ENCODE assay signal across 8 cellular contexts in the genomic region with DNA sequence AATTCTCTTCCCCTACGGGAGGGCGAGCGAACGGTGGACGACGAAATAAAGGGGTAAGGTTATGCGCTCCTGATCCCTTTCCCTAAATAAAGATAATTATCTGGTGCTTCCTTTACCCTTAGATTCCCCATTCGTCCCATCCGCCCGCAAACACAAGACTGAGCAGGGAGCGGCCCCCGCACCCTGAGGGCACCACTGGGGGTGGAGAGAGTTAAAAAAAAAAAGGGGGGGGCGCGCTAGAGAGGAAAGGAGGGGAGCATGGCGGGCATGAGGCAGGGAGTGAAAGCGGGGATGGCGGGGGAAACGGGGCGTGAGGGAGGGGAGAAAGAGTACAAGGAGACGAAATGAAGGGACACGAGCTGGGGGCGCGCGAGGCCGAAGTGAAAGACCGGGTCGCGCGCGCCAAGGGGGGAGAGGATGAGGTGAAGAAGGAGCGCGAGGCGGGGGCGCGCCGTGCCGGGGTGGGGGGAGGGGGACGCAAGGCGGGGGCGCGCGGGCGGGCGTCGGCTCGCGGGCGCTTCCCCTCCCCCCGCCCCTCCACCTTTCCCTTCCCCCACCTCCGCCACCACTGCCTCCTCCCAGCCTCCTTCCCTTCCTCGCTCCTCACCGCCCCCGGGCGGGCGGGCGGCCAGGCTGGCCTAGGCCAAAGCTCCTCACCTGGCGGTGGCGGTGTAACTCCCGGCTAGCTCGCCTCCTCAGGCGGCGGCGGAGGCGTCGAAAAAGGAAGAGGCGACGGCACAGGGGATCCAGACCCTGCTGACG.
DNase-seq lines count a peak whose midpoint lies in the region; ATAC-seq and TF ChIP-seq lines count a peak whose summit lies in the region.

No MANE protein-coding gene starts in this region.

- ATAC-seq in GM19397 (IDR thresholded peaks at IDR 0.05; ENCODE audit: unreplicated experiment), result peak; percentile 26
- peak; percentile 34 for ATAC-seq in HG03460 (IDR thresholded peaks at IDR 0.05; ENCODE audit: unreplicated experiment)
- peak; percentile 39 for ATAC-seq in RWPE2 (ENCODE audit: low read depth)

- DNase-seq in RWPE2 (ENCODE audit: low spot score) (no peak), astrocyte of the cerebellum (ENCODE audit: low read depth) (no peak), islet precursor cell (peak; percentile 91)
- peak; percentile 57 to 58 for DNase-seq in stimulated activated CD4-positive, alpha-beta T cell treated with anti-CD3 and anti-CD28 coated beads, Interleukin-1b, Interleukin-23, amount 100 ng/mL, for 4 hours (ENCODE audit: low read depth in 2 of 2)
- DNase-seq in activated effector memory CD4-positive, alpha-beta T cell treated with anti-CD3 and anti-CD28 coated beads, Interleukin-2, amount 50 U/mL, for 16 hours, result no peak

- H3K9me3 ChIP-seq in ES-I3 (ENCODE audit: control insufficient read depth, insufficient read depth, low read length) (no peaks in the 10 kb centered on the region), RWPE2 (ENCODE audit: severe bottlenecking) (no peaks in the 10 kb centered on the region)

- H3K36me3 ChIP-seq in ES-I3 (ENCODE audit: insufficient read depth, low read length), result no peaks in the 10 kb centered on the region
- peaks cover 22% of the 10 kb centered on the region for H3K36me3 ChIP-seq in RWPE2 (ENCODE audit: low read depth)

- H3K4me1 ChIP-seq in ES-I3 (ENCODE audit: insufficient read depth, low read length) (peaks cover 13% of the 10 kb centered on the region), RWPE2 (ENCODE audit: insufficient read depth, poor library complexity, severe bottlenecking) (peaks cover 11% of the 10 kb centered on the region)

- in situ Hi-C loops in astrocyte of the cerebellum (cut with HindIII; ENCODE audit: low sequenced_read_pairs), result loop anchor here (5.0 to 25.0 kb wide), 2 partner anchors 60 to 110 kb away; no protein-coding TSS in a partner anchor

- peak overlapping the region; percentile 82 for H3K27ac ChIP-seq in RWPE2 (ENCODE audit: poor library complexity, severe bottlenecking)

- TF ChIP-seq CTCF in RWPE2 (IDR thresholded peaks at IDR 0.05; ENCODE audit: poor library complexity, severe bottlenecking), result no peak
- no peak for TF ChIP-seq CTCF in astrocyte of the cerebellum (IDR thresholded peaks at IDR 0.05; ENCODE audit: low read depth, low read length, missing control alignments)

- H3K27me3 ChIP-seq in RWPE2 (ENCODE audit: insufficient read depth, poor library complexity, severe bottlenecking), result no peaks in the 10 kb centered on the region

- peak overlapping the region; percentile 55 for H3K4me3 ChIP-seq in RWPE2 (ENCODE audit: severe bottlenecking)
- H3K4me3 ChIP-seq in astrocyte of the cerebellum (ENCODE audit: low read depth, low read length), result peak overlapping the region; percentile 82

- peak overlapping the region; percentile 67 for H3K9ac ChIP-seq in ES-I3 (ENCODE audit: low read depth, low read length)

Comparison
In these comparisons a context has a peak if more than half of its experiments do, and no peak if none do; other contexts are left out.
1. DNase-seq: peak in islet precursor cell (single experiment) and stimulated activated CD4-positive, alpha-beta T cell treated with anti-CD3 and anti-CD28 coated beads, Interleukin-1b, Interleukin-23, amount 100 ng/mL, for 4 hours (2 of 2); none in RWPE2 (single experiment), astrocyte of the cerebellum (single experiment) and activated effector memory CD4-positive, alpha-beta T cell treated with anti-CD3 and anti-CD28 coated beads, Interleukin-2, amount 50 U/mL, for 16 hours (single experiment).
2. Peak in every context shown above with its lines, with median percentiles within 50 percentile points of each other: ATAC-seq.